25 cellular contexts compared by ENCODE assay signal in the genomic region with DNA sequence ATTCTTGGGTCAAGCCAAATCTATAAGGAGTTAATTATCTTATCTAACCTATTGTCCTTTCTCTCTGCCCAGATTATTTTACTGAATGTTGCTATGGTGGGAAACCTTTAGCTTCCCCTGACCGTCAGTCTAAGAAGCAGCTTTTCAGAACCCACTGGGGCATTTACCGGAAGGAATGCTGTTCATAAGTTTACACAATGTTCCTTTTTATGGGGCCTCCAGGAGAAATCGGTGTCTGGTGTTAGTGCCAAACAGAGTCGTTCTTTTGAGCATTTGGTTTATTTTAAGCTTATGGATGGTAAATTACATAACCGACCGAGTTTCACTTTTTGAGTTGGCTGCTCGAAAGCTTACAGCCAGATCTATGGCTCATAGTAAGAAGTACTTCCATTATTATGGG.
"Had no signal": no experiment of that assay in that cellular context is flagged by ENCODE, and none has a peak within 500 bp of the region (broad histone marks: within the 10 kb centered on the region; RNA-seq: fewer than 3 reads in every experiment).

No MANE protein-coding gene starts in this region.

- H3K4me3 ChIP-seq: esophagus squamous epithelium, hepatocyte, tibial artery, upper lobe of right lung had no signal

- ATAC-seq: left ventricle myocardium superior; right cardiac atrium; stimulated activated effector memory CD8-positive, alpha-beta T cell treated with anti-CD3 and anti-CD28 coated beads, Interleukin-12 subunit alpha, Interleukin-12 subunit beta, amount 100 ng/mL, for 72 hours; upper lobe of right lung had no signal

- DNase-seq: activated CD4-positive, alpha-beta memory T cell treated with anti-CD3 and anti-CD28 coated beads, Interleukin-2, amount 10 ng/mL, durations not matched to agents 7 days and 5 days; activated CD4-positive, alpha-beta T cell treated with anti-CD3 and anti-CD28 coated beads, Interleukin-2, amount 10 ng/mL, durations not matched to agents 24 days and 14 days; activated CD4-positive, CD25-positive, alpha-beta regulatory T cell treated with anti-CD3 and anti-CD28 coated beads, Interleukin-2, amount 50 U/mL, for 72 hours; activated CD8-positive, alpha-beta memory T cell treated with anti-CD3 and anti-CD28 coated beads, Interleukin-2, amount 50 U/mL, for 48 hours; activated gamma-delta T cell; activated naive CD4-positive, alpha-beta T cell treated with anti-CD3 and anti-CD28 coated beads, Interleukin-2, amount 50 U/mL, for 16 hours; activated T-cell treated with anti-CD3 and anti-CD28 coated beads, Interleukin-2, amount 50 U/mL, for 24 hours; amygdala; caudate nucleus; esophagus squamous epithelium; glutamatergic neuron; islet precursor cell; left ventricle myocardium superior; posterior cingulate gyrus; right cardiac atrium; stimulated activated CD4-positive, alpha-beta T cell treated with anti-CD3 and anti-CD28 coated beads, Interleukin-4, amount 100 ng/mL, for 24 hours; T-helper 1 cell; tibial artery; upper lobe of right lung; WERI-Rb-1 had no signal

- H3K36me3 Mint-ChIP-seq: stimulated activated effector memory CD8-positive, alpha-beta T cell treated with anti-CD3 and anti-CD28 coated beads, Interleukin-12 subunit alpha, Interleukin-12 subunit beta, amount 100 ng/mL, for 72 hours had no signal

- H3K27me3 ChIP-seq: esophagus squamous epithelium, hepatocyte, tibial artery, upper lobe of right lung had no signal

- H3K4me3 Mint-ChIP-seq: activated CD4-positive, alpha-beta memory T cell treated with anti-CD3 and anti-CD28 coated beads, Interleukin-2, amount 10 ng/mL, durations not matched to agents 7 days and 5 days; activated CD4-positive, alpha-beta T cell treated with anti-CD3 and anti-CD28 coated beads, Interleukin-2, amount 10 ng/mL, durations not matched to agents 24 days and 14 days; activated T-cell treated with anti-CD3 and anti-CD28 coated beads, Interleukin-2, amount 50 U/mL, for 24 hours; nephron; stimulated activated effector memory CD8-positive, alpha-beta T cell treated with anti-CD3 and anti-CD28 coated beads, Interleukin-12 subunit alpha, Interleukin-12 subunit beta, amount 100 ng/mL, for 72 hours; stimulated activated naive CD8-positive, alpha-beta T cell treated with anti-CD3 and anti-CD28 coated beads, Interleukin-15, Interleukin-2, amounts not matched to agents 100 ng/mL and 50 ng/mL, for 24 hours had no signal

- H3K4me1 Mint-ChIP-seq: activated CD4-positive, alpha-beta memory T cell treated with anti-CD3 and anti-CD28 coated beads, Interleukin-2, amount 10 ng/mL, durations not matched to agents 7 days and 5 days; activated CD4-positive, alpha-beta T cell treated with anti-CD3 and anti-CD28 coated beads, Interleukin-2, amount 10 ng/mL, durations not matched to agents 24 days and 14 days; nephron; stimulated activated effector memory CD8-positive, alpha-beta T cell treated with anti-CD3 and anti-CD28 coated beads, Interleukin-12 subunit alpha, Interleukin-12 subunit beta, amount 100 ng/mL, for 72 hours had no signal

- H3K27ac ChIP-seq: esophagus squamous epithelium, hepatocyte, tibial artery, upper lobe of right lung, WERI-Rb-1 had no signal

- H3K27me3 Mint-ChIP-seq: activated CD4-positive, alpha-beta T cell treated with anti-CD3 and anti-CD28 coated beads, Interleukin-2, amount 10 ng/mL, durations not matched to agents 24 days and 14 days had no signal

- H3K4me2 ChIP-seq: hepatocyte had no signal

- H3K27ac Mint-ChIP-seq: activated CD4-positive, alpha-beta memory T cell treated with anti-CD3 and anti-CD28 coated beads, Interleukin-2, amount 10 ng/mL, durations not matched to agents 7 days and 5 days; activated CD4-positive, alpha-beta T cell treated with anti-CD3 and anti-CD28 coated beads, Interleukin-2, amount 10 ng/mL, durations not matched to agents 24 days and 14 days; activated T-cell treated with anti-CD3 and anti-CD28 coated beads, Interleukin-2, amount 50 U/mL, for 24 hours; nephron; stimulated activated effector memory CD8-positive, alpha-beta T cell treated with anti-CD3 and anti-CD28 coated beads, Interleukin-12 subunit alpha, Interleukin-12 subunit beta, amount 100 ng/mL, for 72 hours; stimulated activated naive CD8-positive, alpha-beta T cell treated with anti-CD3 and anti-CD28 coated beads, Interleukin-15, Interleukin-2, amounts not matched to agents 100 ng/mL and 50 ng/mL, for 24 hours had no signal

- H3K79me2 ChIP-seq: hepatocyte had no signal

- FAIRE-seq: frontal cortex had no signal

- H3K4me1 ChIP-seq: esophagus squamous epithelium, upper lobe of right lung had no signal

- H3K9me3 ChIP-seq: esophagus squamous epithelium, tibial artery, upper lobe of right lung had no signal

- H3K36me3 ChIP-seq: esophagus squamous epithelium, tibial artery, upper lobe of right lung, WERI-Rb-1 had no signal
